20 cellular contexts compared by ENCODE assay signal in the genomic region with DNA sequence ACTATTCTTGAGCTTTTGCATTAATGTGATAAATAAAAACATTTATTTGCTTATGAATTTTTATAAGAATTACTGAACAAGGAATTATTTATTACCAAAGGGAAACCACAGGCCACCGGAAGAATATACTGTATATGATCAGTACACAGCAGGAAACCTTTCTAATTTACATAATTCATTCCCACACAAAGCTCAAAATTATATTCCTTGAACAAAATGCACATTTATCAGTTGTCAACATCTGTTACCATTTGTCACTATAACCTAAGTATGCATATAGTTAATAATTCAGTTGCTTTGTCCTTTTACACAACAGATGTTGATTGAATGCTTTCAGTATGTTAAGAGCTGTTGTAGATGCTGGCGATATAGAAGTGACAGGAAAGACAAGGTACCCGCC.
"Had no signal": no experiment of that assay in that cellular context is flagged by ENCODE, and none has a peak within 500 bp of the region (broad histone marks: within the 10 kb centered on the region; RNA-seq: fewer than 3 reads in every experiment).

No MANE protein-coding gene starts in this region.

- H3K27me3 Mint-ChIP-seq: activated CD4-positive, alpha-beta T cell treated with anti-CD3 and anti-CD28 coated beads for 36 hours; activated naive CD8-positive, alpha-beta T cell treated with anti-CD3 and anti-CD28 coated beads, Interleukin-2, amount 10 ng/mL, durations not matched to agents 7 days and 5 days had no signal

- H3K4me3 ChIP-seq: adrenal gland, breast epithelium, Peyer's patch, SJSA1 had no signal

- H3K36me3 ChIP-seq: breast epithelium had no signal

- H3K9me3 ChIP-seq: adrenal gland, breast epithelium, Peyer's patch, SJSA1 had no signal

- H3K9me3 Mint-ChIP-seq: activated naive CD8-positive, alpha-beta T cell treated with anti-CD3 and anti-CD28 coated beads, Interleukin-2, amount 10 ng/mL, durations not matched to agents 7 days and 5 days had no signal

- ATAC-seq: activated CD4-positive, alpha-beta T cell treated with anti-CD3 and anti-CD28 coated beads for 36 hours had no signal

- H3K27ac Mint-ChIP-seq: activated CD4-positive, alpha-beta T cell treated with anti-CD3 and anti-CD28 coated beads for 36 hours; activated naive CD8-positive, alpha-beta T cell treated with anti-CD3 and anti-CD28 coated beads, Interleukin-2, amount 10 ng/mL, durations not matched to agents 7 days and 5 days had no signal

- H3K4me3 Mint-ChIP-seq: activated CD4-positive, alpha-beta T cell treated with anti-CD3 and anti-CD28 coated beads for 36 hours; activated naive CD8-positive, alpha-beta T cell treated with anti-CD3 and anti-CD28 coated beads, Interleukin-2, amount 10 ng/mL, durations not matched to agents 7 days and 5 days had no signal

- H3K4me1 ChIP-seq: breast epithelium, Peyer's patch, SJSA1 had no signal

- H3K27ac ChIP-seq: breast epithelium, Peyer's patch, SJSA1, WERI-Rb-1 had no signal

- H3K27me3 ChIP-seq: adrenal gland, breast epithelium, Peyer's patch, SJSA1 had no signal

- DNase-seq: activated CD4-positive, alpha-beta T cell treated with anti-CD3 and anti-CD28 coated beads for 36 hours; activated CD8-positive, alpha-beta memory T cell treated with anti-CD3 and anti-CD28 coated beads for 24 hours; activated naive CD4-positive, alpha-beta T cell treated with anti-CD3 and anti-CD28 coated beads, Interleukin-2, amount 50 U/mL, for 16 hours; activated naive CD8-positive, alpha-beta T cell treated with anti-CD3 and anti-CD28 coated beads, Interleukin-2, amount 10 ng/mL, durations not matched to agents 7 days and 5 days; adrenal gland; anterior cingulate cortex; central memory CD4-positive, alpha-beta T cell; Karpas-422; MM.1S; NCI-H1105; NCI-H1436; NCI-H1694 treated with DMSO at 0.1 percent for 48 hours; NCI-H2029 treated with DMSO at 0.1 percent for 48 hours; NCI-H510A treated with DMSO at 0.1 percent for 48 hours; NCI-H69; Peyer's patch; SHP77; WERI-Rb-1 had no signal
